Comparison of ENCODE assay signal across 8 cellular contexts in genomic region chr6:166540631-166541331, GRCh38. TPM values are rescaled to one million over a fixed set of nuclear protein-coding genes. Genes with fewer than 3 reads are reported as not detected.
DNase-seq lines count a peak whose midpoint lies in the region; ATAC-seq, FAIRE-seq and TF ChIP-seq lines count a peak whose summit lies in the region.

No MANE protein-coding gene starts in this region.

- H3K27ac ChIP-seq in subcutaneous abdominal adipose tissue (ENCODE audit: low read depth, low read length): no peak overlapping the region

- H3K4me3 Mint-ChIP-seq in naive B cell: peak overlapping the region; percentile 13 to 81 (median 72)

- peaks cover 10 to 22% (median 16%) of the 10 kb centered on the region in 3 donors for H3K4me1 Mint-ChIP-seq in naive B cell

- TF ChIP-seq POLR2A in GM12891 (IDR thresholded peaks at IDR 0.05; ENCODE audit: low read depth, low read length): no peak
- no peak for TF ChIP-seq POLR2A in H54 (IDR thresholded peaks at IDR 0.05; ENCODE audit: low read depth, low read length)

- peak overlapping the region in 4 of 5 donors; percentile 17 to 44 (median 42) for H3K4me3 ChIP-seq in subcutaneous abdominal adipose tissue (ENCODE audit: low read depth in 1 of 5, low read length in 5 of 5)

- H3K27me3 Mint-ChIP-seq in naive B cell: no peaks in the 10 kb centered on the region

- peak overlapping the region; percentile 10 to 91 (median 86) for H3K27ac Mint-ChIP-seq in naive B cell

- H3K9ac ChIP-seq in subcutaneous abdominal adipose tissue (ENCODE audit: low read length in 5 of 5): peak overlapping the region in 1 of 5 donors; percentile 59

- no peaks in the 10 kb centered on the region for H3K27me3 ChIP-seq in subcutaneous abdominal adipose tissue (ENCODE audit: control insufficient read depth in 5 of 5, insufficient read depth in 4 of 5, low read length in 5 of 5)

- ATAC-seq in naive B cell (ENCODE audit: low read depth in 2 of 2): peak; percentile 83 to 84

- no peaks in the 10 kb centered on the region for H3K36me3 Mint-ChIP-seq in naive B cell

- peak; percentile 69 for DNase-seq in GM12891 (ENCODE audit: insufficient read length, low spot score)
- DNase-seq in H54 (ENCODE audit: insufficient read length, low spot score): peak; percentile 35
- peak; percentile 88 for DNase-seq in NOMO-1 treated with DMSO at 0.1 percent for 48 hours (lab: John Stamatoyannopoulos, UW; ENCODE audit: unreplicated experiment)
- peak; percentile 60 for DNase-seq in activated effector memory CD4-positive, alpha-beta T cell treated with Interleukin-2 at 50 U/mL for 16 hours
- peak; percentile 23 for DNase-seq in naive B cell
- no peak for DNase-seq in NCI-H446 (lab: John Stamatoyannopoulos, UW)
- no peak for DNase-seq in HTR-8/SVneo (ENCODE audit: insufficient read length, low spot score)

- peaks cover 0 to 41% (median 1%) of the 10 kb centered on the region in 5 donors for H3K4me1 ChIP-seq in subcutaneous abdominal adipose tissue (ENCODE audit: control insufficient read depth in 5 of 5, insufficient read depth in 5 of 5, low read length in 5 of 5)

- FAIRE-seq in GM12891 (lab: Jason Lieb, UNC): peak; percentile 93
- FAIRE-seq in H54 (lab: Jason Lieb, UNC): no peak
- no peak for FAIRE-seq in HTR-8/SVneo (lab: Jason Lieb, UNC)

- H3K9me3 Mint-ChIP-seq in naive B cell: peaks cover 0 to 2% (median 0%) of the 10 kb centered on the region in 7 donors

- no peaks in the 10 kb centered on the region for H3K9me3 ChIP-seq in subcutaneous abdominal adipose tissue (ENCODE audit: control insufficient read depth in 5 of 5, low read length in 5 of 5)

- H3K36me3 ChIP-seq in subcutaneous abdominal adipose tissue (ENCODE audit: control insufficient read depth in 5 of 5, insufficient read depth in 5 of 5, low read length in 5 of 5): peaks cover 0 to 18% (median 16%) of the 10 kb centered on the region in 5 donors

TF ChIP-seq in GM12891, 5 proteins besides CTCF, POLR2A, EP300 and RAD21:
- TF ChIP-seq TAF1 (IDR thresholded peaks at IDR 0.05; ENCODE audit: low read depth, low read length): no peak
- TF ChIP-seq POLR2AphosphoS5 (IDR thresholded peaks at IDR 0.05; ENCODE audit: low read depth, low read length): no peak
- TF ChIP-seq POU2F2 (IDR thresholded peaks at IDR 0.05; ENCODE audit: low read depth, low read length): peak; percentile 86; the same call in 1 of the 2 replicates
- peak; percentile 10; the same call in 1 of the 2 replicates for TF ChIP-seq SPI1 (IDR thresholded peaks at IDR 0.05; ENCODE audit: low read depth, low read length)
- no peak for TF ChIP-seq PAX5 (IDR thresholded peaks at IDR 0.05; ENCODE audit: insufficient read depth, low read length, severe bottlenecking)

RNA-seq across cellular contexts. Expression of gene RAMACL, which starts 45.7 kb away (rescaled TPM):
- 0.22 TPM for polyA plus RNA-seq in GM12891 (2012; ENCODE audit: low read depth, missing spikeins)
- under 1 TPM in 5 of 6 donors, not detected in 1; 0.23 to 0.65 (median 0.52) TPM for polyA plus RNA-seq in naive B cell (ENCODE audit: low read depth in 6 of 6)

Comparison
In these comparisons a context has a peak if more than half of its experiments do, and no peak if none do; other contexts are left out.
1. DNase-seq: peak in GM12891 (single experiment), H54 (single experiment), NOMO-1 treated with DMSO at 0.1 percent for 48 hours (single experiment), activated effector memory CD4-positive, alpha-beta T cell treated with Interleukin-2 at 50 U/mL for 16 hours (single experiment) and naive B cell (single experiment); none in NCI-H446 (0 of 2) and HTR-8/SVneo (single experiment).